15 cellular contexts compared by ENCODE assay signal in the genomic region with DNA sequence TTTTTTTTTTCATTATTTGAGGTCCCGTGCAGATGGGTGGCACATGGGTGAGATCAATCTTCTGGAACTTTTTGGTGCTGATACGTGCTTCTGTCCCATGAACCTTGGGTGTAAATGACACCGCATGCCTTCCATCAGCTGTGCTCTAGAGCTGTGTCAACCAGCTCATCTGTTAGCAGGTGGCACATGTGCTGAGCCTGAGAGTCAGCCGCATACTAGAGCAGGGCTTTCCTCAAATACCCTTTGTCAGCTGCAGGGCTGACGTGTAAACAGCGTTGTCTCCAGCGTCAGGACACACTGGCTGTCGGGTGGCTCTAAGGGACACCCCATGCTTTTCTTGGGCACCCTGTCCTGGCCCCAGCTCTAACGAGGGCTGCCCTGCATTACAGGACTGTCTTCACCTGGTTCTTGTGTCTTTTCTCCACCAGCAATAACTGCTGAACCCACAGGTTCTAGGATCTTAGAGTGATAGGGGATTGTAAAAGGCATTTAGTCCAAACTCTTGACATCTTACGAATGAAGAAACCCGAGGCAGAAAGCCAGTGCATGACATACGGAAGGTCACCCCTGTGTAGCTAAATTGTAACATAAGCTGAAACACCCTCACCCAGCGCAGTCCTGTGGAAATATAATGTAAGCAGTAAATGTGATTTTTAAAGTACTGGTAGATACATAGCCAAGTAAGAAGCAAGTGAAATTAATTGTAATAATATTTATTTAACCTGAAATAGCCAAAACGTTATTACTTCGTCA.
"Had no signal": no experiment of that assay in that cellular context is flagged by ENCODE, and none has a peak within 500 bp of the region (broad histone marks: within the 10 kb centered on the region; RNA-seq: fewer than 3 reads in every experiment).

No MANE protein-coding gene starts in this region.

- H3K27ac Mint-ChIP-seq: activated CD4-positive, alpha-beta memory T cell treated with anti-CD3 and anti-CD28 coated beads for 36 hours; activated CD4-positive, alpha-beta T cell treated with anti-CD3 and anti-CD28 coated beads for 36 hours; activated CD8-positive, alpha-beta memory T cell treated with anti-CD3 and anti-CD28 coated beads, Interleukin-2, amount 10 ng/mL, durations not matched to agents 7 days and 5 days; activated naive CD4-positive, alpha-beta T cell treated with anti-CD3 and anti-CD28 coated beads for 36 hours; activated naive CD8-positive, alpha-beta T cell treated with anti-CD3 and anti-CD28 coated beads, Interleukin-2, amount 50 U/mL, for 24 hours; activated T-helper 2 cell treated with anti-CD3 and anti-CD28 coated beads, Interferon-gamma antibody, Interleukin-2, Interleukin-4, amounts not matched to agents 10 μg/mL and 5 μg/mL and 100 μg/mL, durations not matched to agents 14 hours and 24 hours and 36 hours; immature natural killer cell; stimulated activated naive CD8-positive, alpha-beta T cell treated with anti-CD3 and anti-CD28 coated beads, Interleukin-15, Interleukin-2, amounts not matched to agents 100 ng/mL and 50 ng/mL, for 24 hours; T-helper 17 cell had no signal

- H3K4me3 ChIP-seq: prostate gland, spleen had no signal

- DNase-seq: activated CD4-positive, alpha-beta memory T cell treated with anti-CD3 and anti-CD28 coated beads for 36 hours; activated CD4-positive, alpha-beta T cell treated with anti-CD3 and anti-CD28 coated beads for 36 hours; activated CD8-positive, alpha-beta memory T cell treated with anti-CD3 and anti-CD28 coated beads, Interleukin-2, amount 10 ng/mL, durations not matched to agents 7 days and 5 days; activated naive CD4-positive, alpha-beta T cell treated with anti-CD3 and anti-CD28 coated beads for 36 hours; activated naive CD8-positive, alpha-beta T cell treated with anti-CD3 and anti-CD28 coated beads, Interleukin-2, amount 50 U/mL, for 24 hours; activated T-cell treated with anti-CD3 and anti-CD28 coated beads, Interleukin-2, amount 50 U/mL, for 1 hour; immature natural killer cell; spleen; T-helper 17 cell; WERI-Rb-1 had no signal

- H3K27me3 Mint-ChIP-seq: activated CD4-positive, alpha-beta memory T cell treated with anti-CD3 and anti-CD28 coated beads for 36 hours; activated CD4-positive, alpha-beta T cell treated with anti-CD3 and anti-CD28 coated beads for 36 hours; activated CD8-positive, alpha-beta memory T cell treated with anti-CD3 and anti-CD28 coated beads, Interleukin-2, amount 10 ng/mL, durations not matched to agents 7 days and 5 days; activated naive CD8-positive, alpha-beta T cell treated with anti-CD3 and anti-CD28 coated beads, Interleukin-2, amount 50 U/mL, for 24 hours; stimulated activated naive CD8-positive, alpha-beta T cell treated with anti-CD3 and anti-CD28 coated beads, Interleukin-15, Interleukin-2, amounts not matched to agents 100 ng/mL and 50 ng/mL, for 24 hours; T-helper 17 cell had no signal

- H3K4me3 Mint-ChIP-seq: activated CD4-positive, alpha-beta memory T cell treated with anti-CD3 and anti-CD28 coated beads for 36 hours; activated CD4-positive, alpha-beta T cell treated with anti-CD3 and anti-CD28 coated beads for 36 hours; activated CD8-positive, alpha-beta memory T cell treated with anti-CD3 and anti-CD28 coated beads, Interleukin-2, amount 10 ng/mL, durations not matched to agents 7 days and 5 days; activated naive CD4-positive, alpha-beta T cell treated with anti-CD3 and anti-CD28 coated beads for 36 hours; activated naive CD8-positive, alpha-beta T cell treated with anti-CD3 and anti-CD28 coated beads, Interleukin-2, amount 50 U/mL, for 24 hours; immature natural killer cell; stimulated activated naive CD8-positive, alpha-beta T cell treated with anti-CD3 and anti-CD28 coated beads, Interleukin-15, Interleukin-2, amounts not matched to agents 100 ng/mL and 50 ng/mL, for 24 hours; T-helper 17 cell had no signal

- H3K27me3 ChIP-seq: spleen had no signal

- H3K27ac ChIP-seq: prostate gland, spleen, WERI-Rb-1 had no signal

- H3K9me3 Mint-ChIP-seq: activated CD4-positive, alpha-beta memory T cell treated with anti-CD3 and anti-CD28 coated beads for 36 hours; activated naive CD4-positive, alpha-beta T cell treated with anti-CD3 and anti-CD28 coated beads for 36 hours; activated naive CD8-positive, alpha-beta T cell treated with anti-CD3 and anti-CD28 coated beads, Interleukin-2, amount 50 U/mL, for 24 hours; activated T-helper 2 cell treated with anti-CD3 and anti-CD28 coated beads, Interferon-gamma antibody, Interleukin-2, Interleukin-4, amounts not matched to agents 10 μg/mL and 5 μg/mL and 100 μg/mL, durations not matched to agents 14 hours and 24 hours and 36 hours; immature natural killer cell; stimulated activated naive CD8-positive, alpha-beta T cell treated with anti-CD3 and anti-CD28 coated beads, Interleukin-15, Interleukin-2, amounts not matched to agents 100 ng/mL and 50 ng/mL, for 24 hours had no signal

- ATAC-seq: activated CD4-positive, alpha-beta T cell treated with anti-CD3 and anti-CD28 coated beads for 36 hours; activated CD8-positive, alpha-beta memory T cell treated with anti-CD3 and anti-CD28 coated beads, Interleukin-2, amount 10 ng/mL, durations not matched to agents 7 days and 5 days; activated naive CD8-positive, alpha-beta T cell treated with anti-CD3 and anti-CD28 coated beads, Interleukin-2, amount 50 U/mL, for 24 hours; esophagus mucosa; sciatic nerve; T-helper 17 cell had no signal

- H3K9me3 ChIP-seq: prostate gland, spleen had no signal

- H3K36me3 ChIP-seq: prostate gland had no signal
